Comparison of ENCODE assay signal across 1 cellular context in the genomic region with DNA sequence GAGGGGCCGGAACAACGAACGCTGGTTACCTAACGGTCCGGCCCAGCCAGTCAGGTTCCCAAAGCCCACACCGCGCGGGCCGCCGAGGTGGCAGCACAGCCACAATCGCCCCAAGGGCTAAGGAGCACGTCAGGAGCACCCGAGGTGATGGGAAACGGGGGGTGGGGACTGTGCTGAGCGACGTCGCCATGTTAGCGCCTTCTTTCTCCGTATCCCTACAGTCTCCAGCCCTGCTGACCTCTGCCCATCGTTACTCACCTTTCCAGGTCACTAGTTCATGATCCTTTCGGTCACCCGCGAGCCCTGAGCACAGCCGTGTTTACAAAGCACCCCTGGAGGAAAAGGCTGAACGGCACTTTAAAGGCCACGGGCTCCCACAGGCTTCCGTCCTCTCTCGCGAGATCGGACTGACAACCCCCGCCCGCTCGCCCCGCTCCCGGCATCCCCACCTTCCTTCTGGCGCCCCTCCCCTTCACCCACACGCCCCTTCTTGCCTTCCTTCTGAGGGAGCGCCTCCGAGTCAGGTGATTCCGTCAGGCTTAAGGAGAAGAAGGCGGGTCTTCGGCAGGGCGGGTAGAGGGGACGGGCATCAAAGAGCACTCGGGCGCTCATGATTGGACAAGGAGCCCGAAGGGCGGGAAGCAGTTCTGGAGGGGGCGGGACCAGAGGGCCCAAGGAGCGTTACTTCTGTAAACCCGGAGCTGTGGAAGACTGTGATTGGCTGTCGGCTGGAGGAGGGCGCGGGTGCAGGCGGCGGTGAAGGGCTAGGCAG.
TF ChIP-seq lines count a peak whose summit lies in the region.

Gene ATF2 (minus strand): TSS at position 412 of the 772 bp plus-strand sequence. CDS start 31,760 bp downstream, outside the sequence.

TF ChIP-seq in HepG2, 621 proteins besides CTCF, POLR2A, EP300 and RAD21 (continued from another document and continues in another):
- TF ChIP-seq PRDM10 (CRISPR knock-in tag; IDR thresholded peaks at IDR 0.05; ENCODE audit: low read depth) (peak; percentile 38), JUND (CRISPR knock-in tag; IDR thresholded peaks at IDR 0.05) (0 out of 2 replicates have a peak, but pooled peaks have one; percentile 70), ISL2 (CRISPR knock-in tag; IDR thresholded peaks at IDR 0.05) (peak; percentile 78), TEF (CRISPR knock-in tag; IDR thresholded peaks at IDR 0.05) (peak; percentile 83), ZNF652 (CRISPR knock-in tag; IDR thresholded peaks at IDR 0.05; ENCODE audit: borderline replicate concordance, low read depth) (no peak), ZNF775 (CRISPR knock-in tag; IDR thresholded peaks at IDR 0.05; ENCODE audit: borderline replicate concordance) (0 out of 2 replicates have a peak, but pooled peaks have one; percentile 73), ZNF607 (CRISPR knock-in tag; IDR thresholded peaks at IDR 0.05; ENCODE audit: borderline replicate concordance) (no peak; the same call in none of the 2 replicates), MEF2D (CRISPR knock-in tag; IDR thresholded peaks at IDR 0.05) (peak; percentile 87), ZFYVE20 (CRISPR knock-in tag; IDR thresholded peaks at IDR 0.05; ENCODE audit: borderline replicate concordance, low read depth) (no peak), ZNF382 (CRISPR knock-in tag; IDR thresholded peaks at IDR 0.05; ENCODE audit: borderline replicate concordance) (no peak), CENPX (CRISPR knock-in tag; IDR thresholded peaks at IDR 0.05) (no peak), ZNF580 (CRISPR knock-in tag; IDR thresholded peaks at IDR 0.05; ENCODE audit: borderline replicate concordance, low read depth) (no peak; the same call in 1 of the 2 replicates), ZNF678 (CRISPR knock-in tag; IDR thresholded peaks at IDR 0.05) (0 out of 2 replicates have a peak, but pooled peaks have one; percentile 37), ZNF605 (CRISPR knock-in tag; IDR thresholded peaks at IDR 0.05) (peak; percentile 90), WIZ (CRISPR knock-in tag; IDR thresholded peaks at IDR 0.05) (no peak), ZNF543 (CRISPR knock-in tag; IDR thresholded peaks at IDR 0.05) (peak; percentile 89), ZNF253 (CRISPR knock-in tag; IDR thresholded peaks at IDR 0.05; ENCODE audit: borderline replicate concordance) (no peak), HMG20B (CRISPR knock-in tag; conservative IDR thresholded peaks at IDR 0.05) (no peak; the same call in 1 of the 2 replicates), SRY (CRISPR knock-in tag; IDR thresholded peaks at IDR 0.05) (0 out of 2 replicates have a peak, but pooled peaks have one; percentile 47), DPF2 (CRISPR knock-in tag; IDR thresholded peaks at IDR 0.05; ENCODE audit: borderline replicate concordance, low read depth) (no peak), ZNF530 (CRISPR knock-in tag; IDR thresholded peaks at IDR 0.05; ENCODE audit: low read depth) (no peak), ZNF713 (CRISPR knock-in tag; IDR thresholded peaks at IDR 0.05) (no peak), FOXM1 (CRISPR knock-in tag; IDR thresholded peaks at IDR 0.05) (no peak), ZEB1 (IDR thresholded peaks at IDR 0.05; ENCODE audit: insufficient replicate concordance, low read depth) (no peak), ZNF124 (CRISPR knock-in tag; IDR thresholded peaks at IDR 0.05) (no peak), GLMP (CRISPR knock-in tag; IDR thresholded peaks at IDR 0.05; ENCODE audit: borderline replicate concordance) (no peak), YY1 (IDR thresholded peaks at IDR 0.05; ENCODE audit: insufficient read depth, insufficient replicate concordance, low read depth, low read length) (peak; percentile 65), ZNF788 (CRISPR knock-in tag; IDR thresholded peaks at IDR 0.05; ENCODE audit: borderline replicate concordance) (peak; percentile 87), DR1 (CRISPR knock-in tag; IDR thresholded peaks at IDR 0.05) (peak; percentile 90), RORA (CRISPR knock-in tag; IDR thresholded peaks at IDR 0.05) (no peak), ZSCAN25 (CRISPR knock-in tag; IDR thresholded peaks at IDR 0.05) (peak; percentile 41), ZNF570 (CRISPR knock-in tag; IDR thresholded peaks at IDR 0.05; ENCODE audit: borderline replicate concordance) (no peak), THAP9 (CRISPR knock-in tag; IDR thresholded peaks at IDR 0.05; ENCODE audit: borderline replicate concordance) (peak; percentile 85; the same call in 1 of the 2 replicates)
- TF ChIP-seq, protein P1, sequence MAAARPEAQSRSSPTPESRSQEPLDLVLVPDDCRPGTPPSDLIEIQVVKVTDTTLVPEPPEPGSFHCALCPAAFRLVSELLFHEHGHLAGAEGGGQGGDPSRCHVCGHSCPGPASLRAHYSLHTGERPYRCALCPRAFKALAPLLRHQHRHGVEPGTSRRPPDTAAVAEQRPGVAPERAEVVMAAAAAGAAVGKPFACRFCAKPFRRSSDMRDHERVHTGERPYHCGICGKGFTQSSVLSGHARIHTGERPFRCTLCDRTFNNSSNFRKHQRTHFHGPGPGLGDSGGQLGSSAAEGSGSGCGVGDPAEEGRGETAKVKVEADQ (CRISPR knock-in tag; IDR thresholded peaks at IDR 0.05; ENCODE audit: borderline replicate concordance), result no peak
- TF ChIP-seq, protein P2, sequence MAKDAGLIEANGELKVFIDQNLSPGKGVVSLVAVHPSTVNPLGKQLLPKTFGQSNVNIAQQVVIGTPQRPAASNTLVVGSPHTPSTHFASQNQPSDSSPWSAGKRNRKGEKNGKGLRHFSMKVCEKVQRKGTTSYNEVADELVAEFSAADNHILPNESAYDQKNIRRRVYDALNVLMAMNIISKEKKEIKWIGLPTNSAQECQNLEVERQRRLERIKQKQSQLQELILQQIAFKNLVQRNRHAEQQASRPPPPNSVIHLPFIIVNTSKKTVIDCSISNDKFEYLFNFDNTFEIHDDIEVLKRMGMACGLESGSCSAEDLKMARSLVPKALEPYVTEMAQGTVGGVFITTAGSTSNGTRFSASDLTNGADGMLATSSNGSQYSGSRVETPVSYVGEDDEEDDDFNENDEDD (CRISPR knock-in tag; IDR thresholded peaks at IDR 0.05; ENCODE audit: borderline replicate concordance), result peak; percentile 64
- TF ChIP-seq, protein P3, sequence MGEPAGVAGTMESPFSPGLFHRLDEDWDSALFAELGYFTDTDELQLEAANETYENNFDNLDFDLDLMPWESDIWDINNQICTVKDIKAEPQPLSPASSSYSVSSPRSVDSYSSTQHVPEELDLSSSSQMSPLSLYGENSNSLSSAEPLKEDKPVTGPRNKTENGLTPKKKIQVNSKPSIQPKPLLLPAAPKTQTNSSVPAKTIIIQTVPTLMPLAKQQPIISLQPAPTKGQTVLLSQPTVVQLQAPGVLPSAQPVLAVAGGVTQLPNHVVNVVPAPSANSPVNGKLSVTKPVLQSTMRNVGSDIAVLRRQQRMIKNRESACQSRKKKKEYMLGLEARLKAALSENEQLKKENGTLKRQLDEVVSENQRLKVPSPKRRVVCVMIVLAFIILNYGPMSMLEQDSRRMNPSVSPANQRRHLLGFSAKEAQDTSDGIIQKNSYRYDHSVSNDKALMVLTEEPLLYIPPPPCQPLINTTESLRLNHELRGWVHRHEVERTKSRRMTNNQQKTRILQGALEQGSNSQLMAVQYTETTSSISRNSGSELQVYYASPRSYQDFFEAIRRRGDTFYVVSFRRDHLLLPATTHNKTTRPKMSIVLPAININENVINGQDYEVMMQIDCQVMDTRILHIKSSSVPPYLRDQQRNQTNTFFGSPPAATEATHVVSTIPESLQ (CRISPR knock-in tag; conservative IDR thresholded peaks at IDR 0.05), result no peak
